18 cellular contexts compared by ENCODE assay signal in genomic region chr2:238997137-238997390, GRCh38.
DNase-seq lines count a peak whose midpoint lies in the region; ATAC-seq and TF ChIP-seq lines count a peak whose summit lies in the region.
"Had no signal": no experiment of that assay in that cellular context is flagged by ENCODE, and none has a peak within 500 bp of the region (broad histone marks: within the 10 kb centered on the region; RNA-seq: fewer than 3 reads in every experiment).

No MANE protein-coding gene starts in this region.

- TF ChIP-seq CTCF in nephron progenitor cell (IDR thresholded peaks at IDR 0.05) (no peak), prostate gland (IDR thresholded peaks at IDR 0.05) (no peak), left ventricle myocardium inferior (IDR thresholded peaks at IDR 0.05; ENCODE audit: borderline replicate concordance) (no peak)

- H3K27ac ChIP-seq in prostate gland (no peak overlapping the region), left ventricle myocardium inferior (replicated peaks) (no peak overlapping the region)
- H3K27ac ChIP-seq: GM23248 had no signal

- WGBS in prostate gland, result 76% methylated on average over 10 of the region's 10 CpGs

- H3K4me1 ChIP-seq in prostate gland (replicated peaks) (no peaks in the 10 kb centered on the region), left ventricle myocardium inferior (no peaks in the 10 kb centered on the region)
- H3K4me1 ChIP-seq: HAP-1 had no signal

- peaks cover 13% of the 10 kb centered on the region for H3K36me3 Mint-ChIP-seq in nephron progenitor cell (ENCODE audit: low read depth)
- H3K36me3 Mint-ChIP-seq: CD4-positive, alpha-beta memory T cell had no signal

- H3K4me1 Mint-ChIP-seq in nephron progenitor cell, result peaks cover 29% of the 10 kb centered on the region
- H3K4me1 Mint-ChIP-seq: CD4-positive, alpha-beta memory T cell had no signal

- no peaks in the 10 kb centered on the region for H3K9me3 ChIP-seq in prostate gland
- peaks cover 36% of the 10 kb centered on the region for H3K9me3 ChIP-seq in left ventricle myocardium inferior (replicated peaks)
- H3K9me3 ChIP-seq: HAP-1 had no signal

- no peak overlapping the region for H3K4me3 Mint-ChIP-seq in nephron progenitor cell
- H3K4me3 Mint-ChIP-seq: CD4-positive, alpha-beta memory T cell; HFFc6 had no signal

- peak overlapping the region; percentile 41 for H3K27ac Mint-ChIP-seq in nephron progenitor cell
- H3K27ac Mint-ChIP-seq: CD4-positive, alpha-beta memory T cell; HFFc6 had no signal

- DNase-seq in H7 (peak; percentile 18), amniotic epithelial cell (ENCODE audit: low read depth) (peak; percentile 36), islet precursor cell (peak; percentile 20), nephron progenitor cell (no peak), prostate gland (ENCODE audit: low spot score) (no peak), left ventricle myocardium inferior (no peak)
- DNase-seq: C1 segment of cervical spinal cord; Calu3; CD4-positive, alpha-beta memory T cell; COR-L47; DMS53; DMS79 treated with DMSO at 0.1 percent for 48 hours; GF-D8; GM23248; HFFc6 had no signal

- H3K27me3 ChIP-seq in H7 (ENCODE audit: control insufficient read depth, insufficient read depth, low read length) (no peaks in the 10 kb centered on the region), prostate gland (replicated peaks; ENCODE audit: insufficient read depth) (peaks cover 1% of the 10 kb centered on the region), left ventricle myocardium inferior (ENCODE audit: low read depth) (peaks cover 30% of the 10 kb centered on the region)

- H3K36me3 ChIP-seq in H7 (replicated peaks; ENCODE audit: control insufficient read depth, insufficient read depth, low read length), result no peaks in the 10 kb centered on the region
- H3K36me3 ChIP-seq in prostate gland, result no peaks in the 10 kb centered on the region
- no peaks in the 10 kb centered on the region for H3K36me3 ChIP-seq in left ventricle myocardium inferior
- H3K36me3 ChIP-seq: HAP-1 had no signal

- TF ChIP-seq POLR2A in prostate gland (IDR thresholded peaks at IDR 0.05), result no peak

- intact Hi-C loops in prostate gland (cut with DNase I) (no loop called here), left ventricle myocardium inferior (cut with micrococcal nuclease) (no loop called here)

- H3K27me3 Mint-ChIP-seq in nephron progenitor cell (ENCODE audit: low read depth, poor library complexity), result peaks cover 9% of the 10 kb centered on the region

- H3K4me3 ChIP-seq in H7 (ENCODE audit: insufficient read depth, low read depth, low read length) (no peak overlapping the region), prostate gland (no peak overlapping the region), left ventricle myocardium inferior (no peak overlapping the region)
- H3K4me3 ChIP-seq: GM23248, HAP-1 had no signal

- peaks cover 46% of the 10 kb centered on the region for H3K9me3 Mint-ChIP-seq in nephron progenitor cell

- ATAC-seq in GM21528 (IDR thresholded peaks at IDR 0.05; ENCODE audit: low FRiP score, unreplicated experiment) (no peak), HG02870 (IDR thresholded peaks at IDR 0.05; ENCODE audit: unreplicated experiment) (no peak)

Comparison
In these comparisons a context has a peak if more than half of its experiments do, and no peak if none do; other contexts are left out.
1. DNase-seq: peak in H7 (single experiment), amniotic epithelial cell (single experiment) and islet precursor cell (single experiment); none in nephron progenitor cell (single experiment), prostate gland (single experiment) and left ventricle myocardium inferior (single experiment).